ENCODE assay signal across 8 cellular contexts in genomic region chr10:1109795-1110673, GRCh38. TPM values are rescaled to one million over a fixed set of nuclear protein-coding genes. Genes with fewer than 3 reads are reported as not detected.
DNase-seq lines count a peak whose midpoint lies in the region; ATAC-seq and TF ChIP-seq lines count a peak whose summit lies in the region.

No MANE protein-coding gene starts in this region.

- H3K4me3 ChIP-seq in cardiac muscle cell, result no peak overlapping the region

- H3K27me3 Mint-ChIP-seq in naive thymus-derived CD8-positive, alpha-beta T cell, result no peaks in the 10 kb centered on the region

- H3K27ac ChIP-seq in cardiac muscle cell, result no peak overlapping the region
- H3K27ac ChIP-seq in epithelial cell of prostate, result peak overlapping the region; percentile 85

- peaks cover 36 to 54% (median 42%) of the 10 kb centered on the region in 4 donors for H3K4me1 Mint-ChIP-seq in naive thymus-derived CD8-positive, alpha-beta T cell

- intact Hi-C loops in cardiac septum (cut with DNase I), result no loop called here

- peaks cover 4 to 93% (median 32%) of the 10 kb centered on the region in 3 donors for H3K36me3 Mint-ChIP-seq in naive thymus-derived CD8-positive, alpha-beta T cell

- H3K4me3 Mint-ChIP-seq in naive thymus-derived CD8-positive, alpha-beta T cell, result peak overlapping the region; percentile 29 to 73 (median 60)

- peaks cover 6% of the 10 kb centered on the region for H3K36me3 ChIP-seq in cardiac muscle cell

- DNase-seq in cardiac muscle cell (ENCODE audit: low read depth in 1 of 2, low spot score in 1 of 2) (peak; percentile 65 to 86), cardiac septum (ENCODE audit: low spot score) (no peak), NCI-H69 (lab: John Stamatoyannopoulos, UW) (peak; percentile 10), epithelial cell of prostate (ENCODE audit: low read depth, low spot score) (peak; percentile 66)
- DNase-seq in activated CD8-positive, alpha-beta memory T cell treated with anti-CD3 and anti-CD28 coated beads for 24 hours, result peak; percentile 88
- DNase-seq in naive thymus-derived CD8-positive, alpha-beta T cell, result peak; percentile 50 to 86 (median 66)
- DNase-seq in stimulated activated naive CD4-positive, alpha-beta T cell treated with Interleukin-2 at 50 U/mL for 16 hours (lab: John Stamatoyannopoulos, UW), result peak; percentile 73

- peaks cover 7% of the 10 kb centered on the region for H3K4me1 ChIP-seq in cardiac muscle cell (ENCODE audit: low read depth)

- POLR2A ChIA-PET in naive thymus-derived CD8-positive, alpha-beta T cell (lab: Charles Lee), result no interaction called here

- no peaks in the 10 kb centered on the region for H3K27me3 ChIP-seq in cardiac muscle cell

- H3K27ac Mint-ChIP-seq in naive thymus-derived CD8-positive, alpha-beta T cell, result peak overlapping the region; percentile 89 to 97 (median 94)

- H3K9me3 ChIP-seq in cardiac muscle cell (ENCODE audit: low read depth), result no peaks in the 10 kb centered on the region

- peak; percentile 83 for TF ChIP-seq CTCF in cardiac muscle cell (IDR thresholded peaks at IDR 0.05; ENCODE audit: low read depth, low read length)

- peak; percentile 96 for ATAC-seq in HG02870 (IDR thresholded peaks at IDR 0.05; ENCODE audit: unreplicated experiment)
- peak; percentile 95 to 96 for ATAC-seq in naive thymus-derived CD8-positive, alpha-beta T cell

- no peaks in the 10 kb centered on the region for H3K9me3 Mint-ChIP-seq in naive thymus-derived CD8-positive, alpha-beta T cell

RNA-seq across cellular contexts. Expression of gene WDR37, which starts 53.8 kb away (rescaled TPM):
- 13.0 and 14.6 TPM in 2 replicates for total RNA-seq in cardiac muscle cell
- polyA plus RNA-seq in cardiac muscle cell, result 15.7 and 16.7 TPM in 2 replicates
- 28.1 TPM for total RNA-seq in cardiac septum
- total RNA-seq in naive thymus-derived CD8-positive, alpha-beta T cell, result 10 to 100 TPM; 46.8 to 49.4 TPM
- polyA plus RNA-seq in naive thymus-derived CD8-positive, alpha-beta T cell, result 10 to 100 TPM; 15.9 to 21.6 (median 18.0) TPM
